Comparison of ENCODE assay signal across 13 cellular contexts in genomic region chr2:202109737-202110184, GRCh38. TPM values are rescaled to one million over a fixed set of nuclear protein-coding genes. Genes with fewer than 3 reads are reported as not detected.
DNase-seq lines count a peak whose midpoint lies in the region; ATAC-seq and TF ChIP-seq lines count a peak whose summit lies in the region.
"Had no signal": no experiment of that assay in that cellular context is flagged by ENCODE, and none has a peak within 500 bp of the region (broad histone marks: within the 10 kb centered on the region; RNA-seq: fewer than 3 reads in every experiment).

No MANE protein-coding gene starts in this region.

- no peak overlapping the region for H3K9ac ChIP-seq in SK-N-MC (ENCODE audit: insufficient read length)
- H3K9ac ChIP-seq: KMS-11 had no signal

- H3K27ac ChIP-seq in SK-N-MC: no peak overlapping the region
- H3K27ac ChIP-seq: KMS-11, neutrophil had no signal

- H3K36me3 ChIP-seq in SK-N-MC (ENCODE audit: insufficient read depth, low read length): no peaks in the 10 kb centered on the region
- H3K36me3 ChIP-seq: neutrophil had no signal

- H3K4me3 ChIP-seq in SK-N-MC: 0 out of 2 replicates have a peak overlapping the region, but pooled peaks have one; percentile 4
- no peak overlapping the region for H3K4me3 ChIP-seq in foreskin fibroblast (ENCODE audit: low read depth in 1 of 2, low read length in 2 of 2)

- TF ChIP-seq CTCF in foreskin fibroblast (IDR thresholded peaks at IDR 0.05; ENCODE audit: low read depth, low read length): no peak

- ATAC-seq in HG03521 (IDR thresholded peaks at IDR 0.05; ENCODE audit: unreplicated experiment): no peak
- ATAC-seq: activated CD4-positive, CD25-positive, alpha-beta regulatory T cell treated with anti-CD3 and anti-CD28 coated beads, Interleukin-2, amount 50 U/mL, for 24 hours had no signal

- intact Hi-C loops in posterior vena cava (cut with DNase I): no loop called here

- peak; percentile 49 for DNase-seq in GM03348 (ENCODE audit: low spot score)
- no peak for DNase-seq in SK-N-MC (ENCODE audit: low read depth, low spot score)
- peak; percentile 74 to 82 for DNase-seq in foreskin fibroblast
- DNase-seq in posterior vena cava (ENCODE audit: low spot score): peak; percentile 86
- DNase-seq in NCI-H128 (lab: John Stamatoyannopoulos, UW; ENCODE audit: unreplicated experiment): no peak
- DNase-seq in epidermal melanocyte (ENCODE audit: insufficient read length, low spot score): no peak
- DNase-seq in GF-D8 (lab: John Stamatoyannopoulos, UW): no peak
- DNase-seq: activated naive CD8-positive, alpha-beta T cell treated with anti-CD3 and anti-CD28 coated beads, Interleukin-2, amount 10 ng/mL, durations not matched to agents 7 days and 5 days; DMS53 had no signal

- H3K9me3 ChIP-seq in SK-N-MC (ENCODE audit: low read depth, low read length): no peaks in the 10 kb centered on the region
- H3K9me3 ChIP-seq: neutrophil had no signal

RNA-seq across cellular contexts. Expression of gene KIAA2012, which starts 36.7 kb away (rescaled TPM):
- not detected for total RNA-seq in posterior vena cava
- total RNA-seq: activated naive CD8-positive, alpha-beta T cell treated with anti-CD3 and anti-CD28 coated beads, Interleukin-2, amount 10 ng/mL, durations not matched to agents 7 days and 5 days had no signal

Comparison
In these comparisons a context has a peak if more than half of its experiments do, and no peak if none do; other contexts are left out.
1. DNase-seq: peak in GM03348 (single experiment), foreskin fibroblast (2 of 2) and posterior vena cava (single experiment); none in SK-N-MC (single experiment), NCI-H128 (single experiment), epidermal melanocyte (single experiment) and GF-D8 (single experiment).